19 cellular contexts compared by ENCODE assay signal in the genomic region with DNA sequence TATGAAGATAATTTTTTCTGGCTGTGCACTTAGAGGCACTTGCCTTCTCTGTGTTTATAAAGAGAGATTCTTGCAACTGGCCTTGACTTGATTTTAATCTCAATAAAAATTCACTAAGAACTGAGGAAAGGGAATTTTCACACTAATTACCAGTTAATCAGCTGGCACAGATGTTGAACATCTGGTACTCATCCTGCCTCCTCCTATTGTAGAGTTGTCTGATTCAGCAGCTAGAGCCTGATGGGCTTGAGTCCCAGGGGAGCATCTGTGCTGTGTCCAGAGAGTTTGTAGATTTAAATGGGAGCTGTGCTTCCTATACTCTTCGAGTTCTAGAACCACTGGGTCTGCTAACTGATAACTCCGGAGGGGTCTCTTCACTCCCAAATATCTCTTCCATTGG. TPM values are rescaled to one million over a fixed set of nuclear protein-coding genes. Genes with fewer than 3 reads are reported as not detected.
DNase-seq lines count a peak whose midpoint lies in the region; ATAC-seq and TF ChIP-seq lines count a peak whose summit lies in the region.
"Had no signal": no experiment of that assay in that cellular context is flagged by ENCODE, and none has a peak within 500 bp of the region (broad histone marks: within the 10 kb centered on the region; RNA-seq: fewer than 3 reads in every experiment).

No MANE protein-coding gene starts in this region.

- peak; percentile 92 for DNase-seq in A673 (ENCODE audit: low spot score)
- peak; percentile 34 for DNase-seq in GM04503 (ENCODE audit: low read depth)
- DNase-seq in choroid plexus epithelial cell (ENCODE audit: low read depth): peak; percentile 2
- peak; percentile 29 for DNase-seq in fibroblast of villous mesenchyme (ENCODE audit: low read depth)
- DNase-seq in COLO668 (lab: John Stamatoyannopoulos, UW; ENCODE audit: unreplicated experiment): no peak
- DNase-seq in ascending aorta (ENCODE audit: low spot score in 2 of 2): no peak
- no peak for DNase-seq in T-cell
- DNase-seq: 8988T; CD8-positive, alpha-beta memory T cell; MM.1S; NCI-H1092; NCI-H1436 treated with DMSO at 0.1 percent for 48 hours; NCI-H2029; NCI-H526; PC-3; SJCRH30 had no signal

- H3K27me3 ChIP-seq in A673 (replicated peaks; ENCODE audit: insufficient read depth, low read depth, low read length, poor library complexity): no peaks in the 10 kb centered on the region
- no peaks in the 10 kb centered on the region for H3K27me3 ChIP-seq in ascending aorta
- H3K27me3 ChIP-seq: BLaER1 treated with 17β-estradiol and CSF1 and Interleukin-3, amounts not matched to agents 10 nM and 100 nM; SJCRH30 had no signal

- H3K27ac Mint-ChIP-seq in T-cell: no peak overlapping the region
- H3K27ac Mint-ChIP-seq: CD8-positive, alpha-beta memory T cell had no signal

- H3K27ac ChIP-seq in A673 (ENCODE audit: low read depth, low read length, poor library complexity, severe bottlenecking) (no peak overlapping the region), ascending aorta (no peak overlapping the region)
- H3K27ac ChIP-seq: SJCRH30 had no signal

- no peaks in the 10 kb centered on the region for H3K4me1 Mint-ChIP-seq in T-cell
- H3K4me1 Mint-ChIP-seq: CD8-positive, alpha-beta memory T cell had no signal

- TF ChIP-seq CTCF in A673 (conservative IDR thresholded peaks at IDR 0.05; ENCODE audit: low read depth, low read length): no peak
- no peak for TF ChIP-seq CTCF in choroid plexus epithelial cell (conservative IDR thresholded peaks at IDR 0.05; ENCODE audit: low read depth, low read length)
- no peak for TF ChIP-seq CTCF in fibroblast of villous mesenchyme (IDR thresholded peaks at IDR 0.05; ENCODE audit: insufficient read depth, low read depth, low read length)
- no peak for TF ChIP-seq CTCF in ascending aorta (IDR thresholded peaks at IDR 0.05)

- no TSS peak for BruUV-seq in A673 (replicated peaks; lab: Mats Ljungman, UMichigan)

- H3K9me3 ChIP-seq in A673 (ENCODE audit: low read depth, low read length, poor library complexity, severe bottlenecking) (no peaks in the 10 kb centered on the region), ascending aorta (no peaks in the 10 kb centered on the region)
- H3K9me3 ChIP-seq: SJCRH30 had no signal

- POLR2A ChIA-PET in A673 (lab: Charles Lee; ENCODE audit: low non-redundant PET) (interaction anchor here (0.5 kb wide), 1 partner anchor 46 kb away, joined by 3 read pairs; no protein-coding TSS in a partner anchor), T-cell (lab: Charles Lee) (no interaction called here)

- ATAC-seq in HG02623 (IDR thresholded peaks at IDR 0.05; ENCODE audit: unreplicated experiment) (no peak), T-cell (replicated peaks in 1 of 4) (no peak)
- ATAC-seq: PC-3 had no signal

- H3K4me3 Mint-ChIP-seq in T-cell: no peak overlapping the region
- H3K4me3 Mint-ChIP-seq: CD8-positive, alpha-beta memory T cell had no signal

- H3K4me3 ChIP-seq in A673 (ENCODE audit: low read depth, low read length, poor library complexity, severe bottlenecking) (no peak overlapping the region), choroid plexus epithelial cell (ENCODE audit: low read depth, low read length) (no peak overlapping the region), fibroblast of villous mesenchyme (ENCODE audit: low read depth, low read length) (no peak overlapping the region), ascending aorta (no peak overlapping the region)
- H3K4me3 ChIP-seq: BLaER1 treated with 17β-estradiol and CSF1 and Interleukin-3, amounts not matched to agents 10 nM and 100 nM; SJCRH30 had no signal

- no peaks in the 10 kb centered on the region for H3K36me3 Mint-ChIP-seq in T-cell
- H3K36me3 Mint-ChIP-seq: CD8-positive, alpha-beta memory T cell had no signal

- CTCF ChIA-PET in A673 (lab: Charles Lee): no interaction called here
- CTCF ChIA-PET in T-cell (lab: Charles Lee): no interaction called here

- H3K36me3 ChIP-seq in A673 (ENCODE audit: insufficient read depth, low read length, poor library complexity, severe bottlenecking): no peaks in the 10 kb centered on the region
- no peaks in the 10 kb centered on the region for H3K36me3 ChIP-seq in ascending aorta
- H3K36me3 ChIP-seq: BLaER1 treated with 17β-estradiol and CSF1 and Interleukin-3, amounts not matched to agents 10 nM and 100 nM; SJCRH30 had no signal

- H3K27me3 Mint-ChIP-seq in T-cell: peaks cover 43 to 46% of the 10 kb centered on the region in 2 donors

- H3K9me3 Mint-ChIP-seq in T-cell: no peaks in the 10 kb centered on the region
- H3K9me3 Mint-ChIP-seq: CD8-positive, alpha-beta memory T cell had no signal

- H3K4me1 ChIP-seq in A673 (ENCODE audit: insufficient read depth, low read length, poor library complexity, severe bottlenecking): peaks cover 36% of the 10 kb centered on the region
- H3K4me1 ChIP-seq in ascending aorta: peaks cover 2 to 8% of the 10 kb centered on the region in 2 donors
- H3K4me1 ChIP-seq: SJCRH30 had no signal

- intact Hi-C loops in A673 (cut with micrococcal nuclease; ENCODE audit: unreplicated experiment): no loop called here
- intact Hi-C loops in ascending aorta (cut with DNase I): loop anchor here (5.0 kb wide), 2 partner anchors 72 to 143 kb away; no protein-coding TSS in a partner anchor

RNA-seq across cellular contexts. Expression of a gene that starts 50.7 kb away (rescaled TPM):
- total RNA-seq in A673 (2021) (78.8 and 85.7 TPM in 2 replicates), fibroblast of villous mesenchyme (1.3 and 2.3 TPM in 2 replicates), ascending aorta (9.4 TPM), T-cell (not detected)
- total RNA-seq: CD8-positive, alpha-beta memory T cell; LHCN-M2; SJCRH30 had no signal

Comparison
In these comparisons a context has a peak if more than half of its experiments do, and no peak if none do; other contexts are left out.
1. DNase-seq: peak in A673 (single experiment), GM04503 (single experiment), choroid plexus epithelial cell (single experiment) and fibroblast of villous mesenchyme (single experiment); none in COLO668 (single experiment), ascending aorta (0 of 2) and T-cell (0 of 34).